Comparison of ENCODE assay signal across 19 cellular contexts in the genomic region with DNA sequence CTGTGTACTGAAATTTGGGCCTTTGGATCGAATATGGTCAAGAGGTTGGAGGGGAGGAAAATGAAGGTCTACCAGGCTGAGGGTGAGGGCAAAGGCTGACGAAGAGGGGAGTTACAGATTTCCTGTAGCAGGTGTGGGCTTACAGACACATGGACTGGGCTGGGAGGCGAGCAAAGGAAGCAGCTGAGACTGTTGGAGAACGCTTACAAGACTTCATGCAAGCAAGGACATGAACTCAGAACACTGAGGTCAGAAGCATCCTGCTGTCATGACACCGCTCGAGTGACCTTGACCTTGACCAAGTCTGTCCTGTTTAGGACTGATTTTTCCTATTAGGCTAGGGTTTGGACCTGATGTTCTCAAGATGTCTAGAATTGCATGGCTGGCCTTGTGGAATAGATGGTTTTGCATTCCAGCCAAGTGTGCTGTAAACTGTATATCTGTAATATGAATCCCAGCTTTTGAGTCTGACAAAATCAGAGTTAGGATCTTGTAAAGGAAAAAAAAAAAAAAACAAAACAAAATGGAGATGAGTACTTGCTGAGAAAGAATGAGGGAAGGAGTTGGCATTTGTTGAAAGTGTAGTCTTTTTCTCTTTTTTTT. TPM values are rescaled to one million over a fixed set of nuclear protein-coding genes. Genes with fewer than 3 reads are reported as not detected.
A peak's percentile ranks its signal among the peaks of the same experiment; 100 is the strongest.
DNase-seq lines count a peak whose midpoint lies in the region; ATAC-seq, FAIRE-seq and TF ChIP-seq lines count a peak whose summit lies in the region.
"Had no signal": no experiment of that assay in that cellular context is flagged by ENCODE, and none has a peak within 500 bp of the region (broad histone marks: within the 10 kb centered on the region; RNA-seq: fewer than 3 reads in every experiment).

No MANE protein-coding gene starts in this region.

- H2AFZ ChIP-seq in IMR-90 (replicated peaks; ENCODE audit: low read length, poor library complexity) = no peak overlapping the region

- no peak overlapping the region for H4K91ac ChIP-seq in IMR-90 (ENCODE audit: insufficient read depth, low read depth, low read length)

- ATAC-seq in IMR-90 (ENCODE audit: low read depth) (peak; percentile 88), GM18868 (IDR thresholded peaks at IDR 0.05; ENCODE audit: unreplicated experiment) (no peak)
- ATAC-seq: natural killer cell; right cardiac atrium; stimulated activated memory B cell treated with anti-CD40 and anti-IgM and Interleukin-4, amounts not matched to agents 10 μg/mL and 1 μg/mL and 100 μg/mL, for 72 hours; T-helper 17 cell had no signal

- intact Hi-C loops in IMR-90 (cut with micrococcal nuclease) = no loop called here

- no peak overlapping the region; the same call in 1 of the 2 replicates for H3K18ac ChIP-seq in IMR-90 (ENCODE audit: low read depth, low read length)

- no peak overlapping the region for H3K56ac ChIP-seq in IMR-90 (ENCODE audit: extremely low read depth, insufficient read depth, low read length)

- H3K4me1 ChIP-seq in IMR-90 (ENCODE audit: control insufficient read depth, insufficient read depth, low read length) = peaks cover 18% of the 10 kb centered on the region

- H3K4ac ChIP-seq in IMR-90 (ENCODE audit: low read depth, low read length) = no peak overlapping the region

- no peaks in the 10 kb centered on the region for H3K9me3 ChIP-seq in IMR-90 (ENCODE audit: control insufficient read depth, insufficient read depth, low read length)
- H3K9me3 ChIP-seq: vagina had no signal

- H3K27me3 ChIP-seq in IMR-90 (ENCODE audit: control insufficient read depth, insufficient read depth, low read length) (peaks cover 9% of the 10 kb centered on the region), bronchial epithelial cell (ENCODE audit: control insufficient read depth, insufficient read depth, low read length) (peaks cover 3% of the 10 kb centered on the region)
- H3K27me3 ChIP-seq: vagina had no signal

- no peak overlapping the region for H2BK120ac ChIP-seq in IMR-90 (ENCODE audit: low read depth, low read length)

- in situ Hi-C loops in IMR-90 (cut with MboI; ENCODE audit: low sequenced_read_pairs) = no loop called here

- no peak for TF ChIP-seq RAD21 in IMR-90 (IDR thresholded peaks at IDR 0.05; ENCODE audit: low read length)

- H3K23ac ChIP-seq in IMR-90 (ENCODE audit: low read depth, low read length) = no peak overlapping the region

- H4K5ac ChIP-seq in IMR-90 (ENCODE audit: low read depth, low read length) = no peak overlapping the region; the same call in 1 of the 2 replicates

- dilution Hi-C loops in IMR-90 (cut with HindIII; ENCODE audit: low sequenced_read_pairs, unreplicated experiment) = no loop called here

- H3K4me2 ChIP-seq in IMR-90 (ENCODE audit: low read depth, low read length) = peak overlapping the region; percentile 52; the same call in 1 of the 2 replicates

- TF ChIP-seq CTCF in 22Rv1 (IDR thresholded peaks at IDR 0.05) (no peak), IMR-90 (conservative IDR thresholded peaks at IDR 0.05; ENCODE audit: low read depth, low read length) (no peak), bronchial epithelial cell (IDR thresholded peaks at IDR 0.05; ENCODE audit: insufficient read depth, low read length, severe bottlenecking) (no peak)

- H3K14ac ChIP-seq in IMR-90 (replicated peaks; ENCODE audit: low read depth, low read length) = no peak overlapping the region

- no TSS peak for BruUV-seq in IMR-90 (replicated peaks; lab: Mats Ljungman, UMichigan)

- no peak overlapping the region for H2BK20ac ChIP-seq in IMR-90 (ENCODE audit: low read depth, low read length)

- no peak overlapping the region for H4K8ac ChIP-seq in IMR-90 (ENCODE audit: low read depth in 2 of 2, low read length in 2 of 2)

- H3K36me3 ChIP-seq in IMR-90 (ENCODE audit: control insufficient read depth, insufficient read depth, low read length) (no peaks in the 10 kb centered on the region), bronchial epithelial cell (ENCODE audit: control insufficient read depth, insufficient read depth, low read length) (peaks cover 25% of the 10 kb centered on the region)
- H3K36me3 ChIP-seq: vagina had no signal

- H2BK5ac ChIP-seq in IMR-90 (ENCODE audit: low read depth, low read length, poor library complexity, severe bottlenecking) = no peak overlapping the region

- no peak for FAIRE-seq in bronchial epithelial cell (lab: Jason Lieb, UNC)

- H3K27ac ChIP-seq in 22Rv1 (peak overlapping the region; percentile 99), IMR-90 (ENCODE audit: insufficient read depth, low read length) (peak overlapping the region; percentile 5; the same call in 1 of the 2 replicates)
- H3K27ac ChIP-seq: vagina had no signal

- H3K9me1 ChIP-seq in IMR-90 (ENCODE audit: insufficient read depth, low read length) = no peaks in the 10 kb centered on the region; the same call in 1 of the 2 replicates

- POLR2A ChIA-PET in IMR-90 (lab: Charles Lee; ENCODE audit: unreplicated experiment) = interaction anchor here (0.7 kb wide), 1 partner anchor 107 kb away, joined by 3 read pairs; no protein-coding TSS in a partner anchor

- CTCF ChIA-PET in IMR-90 (lab: Yijun Ruan, JAX) = interaction anchor here (1.0 to 1.5 kb wide), 2 partner anchors 11 to 99 kb away, joined by 4 to 6 read pairs; no protein-coding TSS in a partner anchor

- WGBS in IMR-90 (ENCODE audit: extremely low coverage in 2 of 2, insufficient read length in 1 of 2), 2 experiments = 81% methylated on average over 5 of the region's 6 CpGs; no CpG with 5 or more reads in 1 of the 2 experiments

- no peak overlapping the region for H3K9ac ChIP-seq in IMR-90 (ENCODE audit: low read depth, low read length)

- no peaks in the 10 kb centered on the region for H3K79me1 ChIP-seq in IMR-90 (ENCODE audit: low read depth in 1 of 2, low read length in 2 of 2)

- no peak overlapping the region for H2AK9ac ChIP-seq in IMR-90 (replicated peaks; ENCODE audit: low read depth, low read length, poor library complexity)

- no peak for TF ChIP-seq POLR2A in IMR-90 (IDR thresholded peaks at IDR 0.05; ENCODE audit: low read depth, low read length)

- H2AK5ac ChIP-seq in IMR-90 (ENCODE audit: low read depth, low read length) = peak overlapping the region; percentile 73; the same call in 1 of the 2 replicates

- DNase-seq in IMR-90 (peak; percentile 78), bronchial epithelial cell (ENCODE audit: low read depth) (peak; percentile 38), left kidney (ENCODE audit: low read depth, low spot score) (peak; percentile 22), NCI-H2029 (lab: John Stamatoyannopoulos, UW) (no peak), AG20443 (ENCODE audit: low spot score) (no peak)
- DNase-seq in activated CD4-positive, alpha-beta T cell treated with anti-CD3 and anti-CD28 coated beads, Interleukin-2, amount 50 U/mL, for 1 hour = no peak
- DNase-seq: ACHN; activated naive CD8-positive, alpha-beta T cell treated with anti-CD3 and anti-CD28 coated beads, Interleukin-2, amount 10 ng/mL, durations not matched to agents 7 days and 5 days; activated T-cell treated with anti-CD3 and anti-CD28 coated beads, Interleukin-2, amount 50 U/mL, for 1 hour; cerebellar nuclear complex; hypothalamus; natural killer cell; NCI-H187; right cardiac atrium; T-helper 17 cell had no signal

- no peak overlapping the region for H2BK15ac ChIP-seq in IMR-90 (ENCODE audit: low read depth, low read length)

- H4K20me1 ChIP-seq in IMR-90 (ENCODE audit: insufficient read depth, low read length) = no peaks in the 10 kb centered on the region

- H3K4me3 ChIP-seq in IMR-90 (ENCODE audit: insufficient read depth, low read depth, low read length) = no peak overlapping the region
- H3K4me3 ChIP-seq in bronchial epithelial cell (ENCODE audit: low read depth, low read length) = no peak overlapping the region
- H3K4me3 ChIP-seq: vagina had no signal

TF ChIP-seq in IMR-90, 13 proteins besides CTCF, POLR2A, EP300 and RAD21:
- TF ChIP-seq MAZ (IDR thresholded peaks at IDR 0.05; ENCODE audit: borderline replicate concordance, low read depth, low read length) (no peak), FOS (IDR thresholded peaks at IDR 0.05; ENCODE audit: low read depth, low read length) (no peak), RCOR1 (IDR thresholded peaks at IDR 0.05; ENCODE audit: insufficient replicate concordance, low read length) (no peak), MAFK (IDR thresholded peaks at IDR 0.05; ENCODE audit: low read depth, low read length) (no peak), RFX5 (IDR thresholded peaks at IDR 0.05; ENCODE audit: low read depth, low read length) (no peak), BHLHE40 (IDR thresholded peaks at IDR 0.05; ENCODE audit: low read depth, low read length) (no peak)

RNA-seq across cellular contexts. Expression of gene ELF3, which starts 5.7 kb away (rescaled TPM):
- total RNA-seq in IMR-90 (2012; rRNA removed) (under 0.01 TPM in 1 of 2 replicates, not detected in the other), bronchial epithelial cell (66.1 and 105 TPM in 2 replicates)
- 0.19 and 0.38 TPM in 2 replicates for polyA plus RNA-seq in IMR-90 (2012; rRNA removed)
- polyA plus RNA-seq in IMR-90 (2012; cell fraction: cytosol; rRNA removed) = 0.02 and 0.11 TPM in 2 replicates
- polyA plus RNA-seq in IMR-90 (2012; cell fraction: nucleus; rRNA removed; ENCODE audit: low replicate concordance) = 1.3 and 7.4 TPM in 2 replicates

RNA-seq across cellular contexts. Expression of gene RNPEP, which starts 33.7 kb away (rescaled TPM):
- 39.7 and 49.8 TPM in 2 replicates for total RNA-seq in IMR-90 (2012; rRNA removed)
- polyA plus RNA-seq in IMR-90 (2012; rRNA removed) = 57.3 and 75.4 TPM in 2 replicates
- 51.9 and 58.2 TPM in 2 replicates for polyA plus RNA-seq in IMR-90 (2012; cell fraction: cytosol; rRNA removed)
- polyA plus RNA-seq in IMR-90 (2012; cell fraction: nucleus; rRNA removed; ENCODE audit: low replicate concordance) = 61.4 and 80.2 TPM in 2 replicates
- total RNA-seq in bronchial epithelial cell = 27.3 and 39.8 TPM in 2 replicates

Comparison
In these comparisons a context has a peak if more than half of its experiments do, and no peak if none do; other contexts are left out.
1. DNase-seq: peak in IMR-90 (single experiment), bronchial epithelial cell (single experiment) and left kidney (single experiment); none in NCI-H2029 (single experiment), AG20443 (single experiment) and activated CD4-positive, alpha-beta T cell treated with anti-CD3 and anti-CD28 coated beads, Interleukin-2, amount 50 U/mL, for 1 hour (single experiment).
2. RNA of gene ELF3, which starts 5.7 kb away (total RNA-seq): 66.1 to 105 TPM in bronchial epithelial cell; under 0.01 TPM in IMR-90; every median in the first group is over 10 times any median in the second.